ENCODE assay signal across 18 cellular contexts in genomic region chr7:91013078-91013477, GRCh38.
"Had no signal": no experiment of that assay in that cellular context is flagged by ENCODE, and none has a peak within 500 bp of the region (broad histone marks: within the 10 kb centered on the region; RNA-seq: fewer than 3 reads in every experiment).

No MANE protein-coding gene starts in this region.

- H3K27me3 Mint-ChIP-seq: activated CD8-positive, alpha-beta T cell treated with anti-CD3 and anti-CD28 coated beads for 36 hours; activated T-helper 17 cell treated with anti-CD3 and anti-CD28 coated beads, Interleukin-2, amount 50 U/mL, for 72 hours; dendritic cell treated with granulocyte-macrophage colony-stimulating factor and Interleukin-4, amounts not matched to agents 40 ng/mL and 50 ng/mL, for 4 days; progenitor cell of endocrine pancreas; stimulated activated naive CD8-positive, alpha-beta T cell treated with anti-CD3 and anti-CD28 coated beads, Interleukin-15, Interleukin-2, amounts not matched to agents 100 ng/mL and 50 ng/mL, for 24 hours had no signal

- H3K4me3 ChIP-seq: esophagus muscularis mucosa, gastroesophageal sphincter, heart left ventricle, left lung, tibial nerve had no signal

- H3K27ac Mint-ChIP-seq: activated CD8-positive, alpha-beta T cell treated with anti-CD3 and anti-CD28 coated beads for 36 hours; activated naive CD8-positive, alpha-beta T cell treated with anti-CD3 and anti-CD28 coated beads for 36 hours; activated T-helper 17 cell treated with anti-CD3 and anti-CD28 coated beads, Interleukin-2, amount 50 U/mL, for 72 hours; dendritic cell treated with granulocyte-macrophage colony-stimulating factor and Interleukin-4, amounts not matched to agents 40 ng/mL and 50 ng/mL, for 4 days; stimulated activated naive CD8-positive, alpha-beta T cell treated with anti-CD3 and anti-CD28 coated beads, Interleukin-15, Interleukin-2, amounts not matched to agents 100 ng/mL and 50 ng/mL, for 24 hours had no signal

- H3K4me1 Mint-ChIP-seq: activated T-helper 17 cell treated with anti-CD3 and anti-CD28 coated beads, Interleukin-2, amount 50 U/mL, for 72 hours had no signal

- H3K27me3 ChIP-seq: esophagus muscularis mucosa, gastroesophageal sphincter, heart left ventricle, left lung, tibial nerve had no signal

- H3K36me3 Mint-ChIP-seq: activated naive CD8-positive, alpha-beta T cell treated with anti-CD3 and anti-CD28 coated beads for 36 hours had no signal

- H3K4me3 Mint-ChIP-seq: activated CD8-positive, alpha-beta T cell treated with anti-CD3 and anti-CD28 coated beads for 36 hours; activated naive CD8-positive, alpha-beta T cell treated with anti-CD3 and anti-CD28 coated beads for 36 hours; activated T-helper 17 cell treated with anti-CD3 and anti-CD28 coated beads, Interleukin-2, amount 50 U/mL, for 72 hours; dendritic cell treated with granulocyte-macrophage colony-stimulating factor and Interleukin-4, amounts not matched to agents 40 ng/mL and 50 ng/mL, for 4 days; stimulated activated naive CD8-positive, alpha-beta T cell treated with anti-CD3 and anti-CD28 coated beads, Interleukin-15, Interleukin-2, amounts not matched to agents 100 ng/mL and 50 ng/mL, for 24 hours had no signal

- ATAC-seq: activated CD8-positive, alpha-beta T cell treated with anti-CD3 and anti-CD28 coated beads for 36 hours; activated T-helper 17 cell treated with anti-CD3 and anti-CD28 coated beads, Interleukin-2, amount 50 U/mL, for 72 hours; gastroesophageal sphincter; heart left ventricle; left lung had no signal

- H3K4me1 ChIP-seq: esophagus muscularis mucosa, gastroesophageal sphincter, heart left ventricle, left lung, tibial nerve had no signal

- H3K27ac ChIP-seq: esophagus muscularis mucosa, gastroesophageal sphincter, heart left ventricle, left lung, tibial nerve had no signal

- DNase-seq: activated CD4-positive, alpha-beta T cell treated with anti-CD3 and anti-CD28 coated beads for 4 hours; activated CD8-positive, alpha-beta T cell treated with anti-CD3 and anti-CD28 coated beads for 36 hours; activated naive CD4-positive, alpha-beta T cell; activated naive CD8-positive, alpha-beta T cell treated with anti-CD3 and anti-CD28 coated beads for 36 hours; activated T-cell treated with anti-CD3 and anti-CD28 coated beads, Interleukin-2, amount 50 U/mL, for 1 hour; amniotic stem cell; effector CD8-positive, alpha-beta T cell; heart left ventricle; kidney; left lung; midbrain had no signal

- H3K9me3 Mint-ChIP-seq: activated naive CD8-positive, alpha-beta T cell treated with anti-CD3 and anti-CD28 coated beads for 36 hours; activated T-helper 17 cell treated with anti-CD3 and anti-CD28 coated beads, Interleukin-2, amount 50 U/mL, for 72 hours; stimulated activated naive CD8-positive, alpha-beta T cell treated with anti-CD3 and anti-CD28 coated beads, Interleukin-15, Interleukin-2, amounts not matched to agents 100 ng/mL and 50 ng/mL, for 24 hours had no signal
